20 cellular contexts compared by ENCODE assay signal in the genomic region with DNA sequence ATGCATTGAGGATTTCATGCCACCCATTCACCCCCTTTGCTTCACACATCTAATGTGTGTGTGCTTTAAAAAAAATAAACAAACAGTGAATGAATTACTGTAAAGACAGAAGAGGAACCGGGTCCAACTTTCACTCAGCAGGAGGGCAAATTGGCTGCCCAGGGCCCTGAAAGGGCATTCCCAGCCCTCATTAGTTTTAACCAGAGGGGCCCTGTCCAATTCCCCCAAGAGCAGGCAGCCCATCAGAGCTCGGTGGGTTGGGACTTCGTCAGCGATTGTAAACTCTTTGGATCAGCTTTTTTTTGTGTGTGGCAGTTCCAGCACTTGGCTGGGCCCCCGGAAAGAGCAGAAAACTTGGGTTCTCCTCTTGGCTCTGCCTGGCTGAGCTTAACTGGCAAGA.
"Had no signal": no experiment of that assay in that cellular context is flagged by ENCODE, and none has a peak within 500 bp of the region (broad histone marks: within the 10 kb centered on the region; RNA-seq: fewer than 3 reads in every experiment).

No MANE protein-coding gene starts in this region.

- ATAC-seq: activated CD4-positive, alpha-beta T cell treated with anti-CD3 and anti-CD28 coated beads for 36 hours; foreskin keratinocyte; natural killer cell; T-helper 17 cell had no signal

- H3K36me3 ChIP-seq: brain microvascular endothelial cell, left ventricle myocardium inferior, ovary, thoracic aorta had no signal

- H3K27ac ChIP-seq: brain microvascular endothelial cell, foreskin keratinocyte, left ventricle myocardium inferior, ovary had no signal

- H3K36me3 Mint-ChIP-seq: activated naive CD8-positive, alpha-beta T cell treated with anti-CD3 and anti-CD28 coated beads, Interleukin-2, amount 10 ng/mL, durations not matched to agents 7 days and 5 days; type B pancreatic cell had no signal

- H3K27me3 ChIP-seq: brain microvascular endothelial cell, foreskin keratinocyte, ovary had no signal

- H3K9me3 ChIP-seq: left ventricle myocardium inferior, ovary, thoracic aorta had no signal

- H3K4me3 ChIP-seq: left ventricle myocardium inferior, ovary, thoracic aorta had no signal

- H3K27ac Mint-ChIP-seq: activated B cell treated with CpG ODN at 0.5 μM for 24 hours; activated CD4-positive, alpha-beta T cell treated with anti-CD3 and anti-CD28 coated beads for 36 hours; activated naive CD4-positive, alpha-beta T cell treated with anti-CD3 and anti-CD28 coated beads for 36 hours; activated naive CD8-positive, alpha-beta T cell treated with anti-CD3 and anti-CD28 coated beads, Interleukin-2, amount 10 ng/mL, durations not matched to agents 7 days and 5 days; natural killer cell; T-helper 17 cell; type B pancreatic cell had no signal

- H3K4me1 Mint-ChIP-seq: activated B cell treated with CpG ODN at 0.5 μM for 24 hours; activated CD4-positive, alpha-beta T cell treated with anti-CD3 and anti-CD28 coated beads for 36 hours; activated naive CD8-positive, alpha-beta T cell treated with anti-CD3 and anti-CD28 coated beads, Interleukin-2, amount 10 ng/mL, durations not matched to agents 7 days and 5 days; natural killer cell; T-helper 17 cell had no signal

- H3K27me3 Mint-ChIP-seq: T-helper 17 cell had no signal

- H3K4me1 ChIP-seq: foreskin keratinocyte, left ventricle myocardium inferior had no signal

- H3K4me3 Mint-ChIP-seq: activated B cell treated with CpG ODN at 0.5 μM for 24 hours; activated CD4-positive, alpha-beta T cell treated with anti-CD3 and anti-CD28 coated beads for 36 hours; activated naive CD4-positive, alpha-beta T cell treated with anti-CD3 and anti-CD28 coated beads for 36 hours; activated naive CD8-positive, alpha-beta T cell treated with anti-CD3 and anti-CD28 coated beads, Interleukin-2, amount 10 ng/mL, durations not matched to agents 7 days and 5 days; natural killer cell; T-helper 17 cell; type B pancreatic cell had no signal

- DNase-seq: activated B cell treated with CpG ODN at 0.5 μM for 24 hours; activated CD4-positive, alpha-beta T cell treated with anti-CD3 and anti-CD28 coated beads for 36 hours; activated CD4-positive, alpha-beta T cell treated with anti-CD3 and anti-CD28 coated beads, Interleukin-2, amount 50 U/mL, for 48 hours; activated naive CD4-positive, alpha-beta T cell treated with anti-CD3 and anti-CD28 coated beads for 36 hours; activated naive CD8-positive, alpha-beta T cell treated with anti-CD3 and anti-CD28 coated beads, Interleukin-2, amount 10 ng/mL, durations not matched to agents 7 days and 5 days; activated T-cell treated with anti-CD3 and anti-CD28 coated beads, Interleukin-2, amount 50 U/mL, for 48 hours; amniotic stem cell; brain microvascular endothelial cell; central memory CD4-positive, alpha-beta T cell; effector CD8-positive, alpha-beta T cell; foreskin keratinocyte; left ventricle myocardium inferior; midbrain; natural killer cell; ovary; stimulated activated CD4-positive, alpha-beta T cell treated with anti-CD3 and anti-CD28 coated beads, Interleukin-4, amount 100 ng/mL, for 24 hours; stimulated activated naive CD4-positive, alpha-beta T cell treated with Interleukin-2 at 50 U/mL for 16 hours; T-helper 17 cell had no signal
